In the genomic region with DNA sequence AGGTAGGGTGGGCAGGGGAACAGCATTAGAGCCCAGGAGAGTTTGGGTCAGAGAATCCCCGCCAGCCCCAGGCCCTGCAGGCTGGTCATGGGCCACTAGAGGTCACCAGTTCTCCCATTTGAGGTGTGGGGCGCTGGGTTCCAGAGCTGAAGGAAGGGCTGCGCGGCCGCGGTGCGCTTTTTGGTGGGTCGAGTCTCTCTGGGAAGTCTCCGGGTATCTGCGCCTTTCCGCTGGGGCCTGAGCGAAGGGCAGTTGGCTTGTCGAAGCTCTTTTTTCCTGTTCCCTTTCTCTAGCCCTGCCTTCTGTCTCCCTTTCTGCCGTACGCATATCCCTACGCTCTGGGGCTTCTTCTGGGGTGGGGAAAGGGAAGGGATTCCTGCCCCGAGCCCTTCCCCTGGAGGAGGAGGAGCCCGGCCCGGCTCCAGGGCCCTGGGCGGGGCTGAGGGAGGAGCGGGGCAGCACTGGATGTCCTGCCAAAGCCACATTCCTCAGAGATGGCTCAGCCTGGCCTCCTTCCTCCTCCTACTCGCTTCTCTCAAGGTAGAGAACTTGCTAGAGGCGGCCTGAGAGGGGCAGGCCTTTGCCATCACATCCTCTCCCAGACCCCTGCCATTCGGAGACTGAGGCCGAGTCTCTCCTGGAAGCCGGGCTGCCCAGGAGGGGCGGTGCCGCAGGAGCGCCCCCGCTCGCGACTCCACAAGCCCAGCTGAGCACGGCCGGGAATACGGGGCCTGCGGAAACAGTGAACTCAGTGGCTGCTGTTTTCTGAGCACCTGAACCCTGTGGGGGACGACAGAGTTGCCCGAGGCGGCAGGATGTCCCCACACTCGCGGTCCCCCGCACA, we compare ENCODE assay signal across 1 cellular context.
TF ChIP-seq lines count a peak whose summit lies in the region.

No MANE protein-coding gene starts in this region.

TF ChIP-seq in HepG2, 621 proteins besides CTCF, POLR2A, EP300 and RAD21 (continued from another document and continues in another):
- no peak for TF ChIP-seq HIVEP1 (CRISPR knock-in tag; IDR thresholded peaks at IDR 0.05)
- TF ChIP-seq, protein P1, sequence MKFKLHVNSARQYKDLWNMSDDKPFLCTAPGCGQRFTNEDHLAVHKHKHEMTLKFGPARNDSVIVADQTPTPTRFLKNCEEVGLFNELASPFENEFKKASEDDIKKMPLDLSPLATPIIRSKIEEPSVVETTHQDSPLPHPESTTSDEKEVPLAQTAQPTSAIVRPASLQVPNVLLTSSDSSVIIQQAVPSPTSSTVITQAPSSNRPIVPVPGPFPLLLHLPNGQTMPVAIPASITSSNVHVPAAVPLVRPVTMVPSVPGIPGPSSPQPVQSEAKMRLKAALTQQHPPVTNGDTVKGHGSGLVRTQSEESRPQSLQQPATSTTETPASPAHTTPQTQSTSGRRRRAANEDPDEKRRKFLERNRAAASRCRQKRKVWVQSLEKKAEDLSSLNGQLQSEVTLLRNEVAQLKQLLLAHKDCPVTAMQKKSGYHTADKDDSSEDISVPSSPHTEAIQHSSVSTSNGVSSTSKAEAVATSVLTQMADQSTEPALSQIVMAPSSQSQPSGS (CRISPR knock-in tag; IDR thresholded peaks at IDR 0.05): 0 out of 2 replicates have a peak, but pooled peaks have one; percentile 22
- TF ChIP-seq, protein P2, sequence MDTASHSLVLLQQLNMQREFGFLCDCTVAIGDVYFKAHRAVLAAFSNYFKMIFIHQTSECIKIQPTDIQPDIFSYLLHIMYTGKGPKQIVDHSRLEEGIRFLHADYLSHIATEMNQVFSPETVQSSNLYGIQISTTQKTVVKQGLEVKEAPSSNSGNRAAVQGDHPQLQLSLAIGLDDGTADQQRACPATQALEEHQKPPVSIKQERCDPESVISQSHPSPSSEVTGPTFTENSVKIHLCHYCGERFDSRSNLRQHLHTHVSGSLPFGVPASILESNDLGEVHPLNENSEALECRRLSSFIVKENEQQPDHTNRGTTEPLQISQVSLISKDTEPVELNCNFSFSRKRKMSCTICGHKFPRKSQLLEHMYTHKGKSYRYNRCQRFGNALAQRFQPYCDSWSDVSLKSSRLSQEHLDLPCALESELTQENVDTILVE (CRISPR knock-in tag; IDR thresholded peaks at IDR 0.05): no peak
- TF ChIP-seq, protein P3, sequence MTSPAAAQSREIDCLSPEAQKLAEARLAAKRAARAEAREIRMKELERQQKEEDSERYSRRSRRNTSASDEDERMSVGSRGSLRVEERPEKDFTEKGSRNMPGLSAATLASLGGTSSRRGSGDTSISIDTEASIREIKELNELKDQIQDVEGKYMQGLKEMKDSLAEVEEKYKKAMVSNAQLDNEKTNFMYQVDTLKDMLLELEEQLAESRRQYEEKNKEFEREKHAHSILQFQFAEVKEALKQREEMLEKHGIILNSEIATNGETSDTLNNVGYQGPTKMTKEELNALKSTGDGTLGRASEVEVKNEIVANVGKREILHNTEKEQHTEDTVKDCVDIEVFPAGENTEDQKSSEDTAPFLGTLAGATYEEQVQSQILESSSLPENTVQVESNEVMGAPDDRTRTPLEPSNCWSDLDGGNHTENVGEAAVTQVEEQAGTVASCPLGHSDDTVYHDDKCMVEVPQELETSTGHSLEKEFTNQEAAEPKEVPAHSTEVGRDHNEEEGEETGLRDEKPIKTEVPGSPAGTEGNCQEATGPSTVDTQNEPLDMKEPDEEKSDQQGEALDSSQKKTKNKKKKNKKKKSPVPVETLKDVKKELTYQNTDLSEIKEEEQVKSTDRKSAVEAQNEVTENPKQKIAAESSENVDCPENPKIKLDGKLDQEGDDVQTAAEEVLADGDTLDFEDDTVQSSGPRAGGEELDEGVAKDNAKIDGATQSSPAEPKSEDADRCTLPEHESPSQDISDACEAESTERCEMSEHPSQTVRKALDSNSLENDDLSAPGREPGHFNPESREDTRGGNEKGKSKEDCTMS (CRISPR knock-in tag; conservative IDR thresholded peaks at IDR 0.05): no peak
- TF ChIP-seq ZMYM4 (CRISPR knock-in tag; IDR thresholded peaks at IDR 0.05): no peak
- TF ChIP-seq JUNB (CRISPR knock-in tag; IDR thresholded peaks at IDR 0.05; ENCODE audit: borderline replicate concordance): no peak
- TF ChIP-seq HDAC6 (IDR thresholded peaks at IDR 0.05; ENCODE audit: low read depth, low read length): no peak
- no peak for TF ChIP-seq SP1 (IDR thresholded peaks at IDR 0.05)
- TF ChIP-seq SP1 (CRISPR knock-in tag; IDR thresholded peaks at IDR 0.05): peak; percentile 28; the same call in 1 of the 2 replicates
- peak; percentile 58; the same call in 1 of the 2 replicates for TF ChIP-seq KDM5A (IDR thresholded peaks at IDR 0.05; ENCODE audit: borderline replicate concordance, low read length)
- no peak for TF ChIP-seq ZNF777 (CRISPR knock-in tag; IDR thresholded peaks at IDR 0.05)
- TF ChIP-seq, protein P4, sequence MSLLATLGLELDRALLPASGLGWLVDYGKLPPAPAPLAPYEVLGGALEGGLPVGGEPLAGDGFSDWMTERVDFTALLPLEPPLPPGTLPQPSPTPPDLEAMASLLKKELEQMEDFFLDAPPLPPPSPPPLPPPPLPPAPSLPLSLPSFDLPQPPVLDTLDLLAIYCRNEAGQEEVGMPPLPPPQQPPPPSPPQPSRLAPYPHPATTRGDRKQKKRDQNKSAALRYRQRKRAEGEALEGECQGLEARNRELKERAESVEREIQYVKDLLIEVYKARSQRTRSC (CRISPR knock-in tag; IDR thresholded peaks at IDR 0.05; ENCODE audit: low read depth): no peak
- TF ChIP-seq ZFP90 (CRISPR knock-in tag; IDR thresholded peaks at IDR 0.05; ENCODE audit: borderline replicate concordance): no peak; the same call in 1 of the 2 replicates
- TF ChIP-seq NFKB2 (CRISPR knock-in tag; IDR thresholded peaks at IDR 0.05; ENCODE audit: borderline replicate concordance): peak; percentile 62; the same call in 1 of the 2 replicates
- no peak for TF ChIP-seq MED8 (CRISPR knock-in tag; IDR thresholded peaks at IDR 0.05; ENCODE audit: insufficient replicate concordance)
- TF ChIP-seq ZNF20 (CRISPR knock-in tag; IDR thresholded peaks at IDR 0.05): no peak
- TF ChIP-seq, protein P5, sequence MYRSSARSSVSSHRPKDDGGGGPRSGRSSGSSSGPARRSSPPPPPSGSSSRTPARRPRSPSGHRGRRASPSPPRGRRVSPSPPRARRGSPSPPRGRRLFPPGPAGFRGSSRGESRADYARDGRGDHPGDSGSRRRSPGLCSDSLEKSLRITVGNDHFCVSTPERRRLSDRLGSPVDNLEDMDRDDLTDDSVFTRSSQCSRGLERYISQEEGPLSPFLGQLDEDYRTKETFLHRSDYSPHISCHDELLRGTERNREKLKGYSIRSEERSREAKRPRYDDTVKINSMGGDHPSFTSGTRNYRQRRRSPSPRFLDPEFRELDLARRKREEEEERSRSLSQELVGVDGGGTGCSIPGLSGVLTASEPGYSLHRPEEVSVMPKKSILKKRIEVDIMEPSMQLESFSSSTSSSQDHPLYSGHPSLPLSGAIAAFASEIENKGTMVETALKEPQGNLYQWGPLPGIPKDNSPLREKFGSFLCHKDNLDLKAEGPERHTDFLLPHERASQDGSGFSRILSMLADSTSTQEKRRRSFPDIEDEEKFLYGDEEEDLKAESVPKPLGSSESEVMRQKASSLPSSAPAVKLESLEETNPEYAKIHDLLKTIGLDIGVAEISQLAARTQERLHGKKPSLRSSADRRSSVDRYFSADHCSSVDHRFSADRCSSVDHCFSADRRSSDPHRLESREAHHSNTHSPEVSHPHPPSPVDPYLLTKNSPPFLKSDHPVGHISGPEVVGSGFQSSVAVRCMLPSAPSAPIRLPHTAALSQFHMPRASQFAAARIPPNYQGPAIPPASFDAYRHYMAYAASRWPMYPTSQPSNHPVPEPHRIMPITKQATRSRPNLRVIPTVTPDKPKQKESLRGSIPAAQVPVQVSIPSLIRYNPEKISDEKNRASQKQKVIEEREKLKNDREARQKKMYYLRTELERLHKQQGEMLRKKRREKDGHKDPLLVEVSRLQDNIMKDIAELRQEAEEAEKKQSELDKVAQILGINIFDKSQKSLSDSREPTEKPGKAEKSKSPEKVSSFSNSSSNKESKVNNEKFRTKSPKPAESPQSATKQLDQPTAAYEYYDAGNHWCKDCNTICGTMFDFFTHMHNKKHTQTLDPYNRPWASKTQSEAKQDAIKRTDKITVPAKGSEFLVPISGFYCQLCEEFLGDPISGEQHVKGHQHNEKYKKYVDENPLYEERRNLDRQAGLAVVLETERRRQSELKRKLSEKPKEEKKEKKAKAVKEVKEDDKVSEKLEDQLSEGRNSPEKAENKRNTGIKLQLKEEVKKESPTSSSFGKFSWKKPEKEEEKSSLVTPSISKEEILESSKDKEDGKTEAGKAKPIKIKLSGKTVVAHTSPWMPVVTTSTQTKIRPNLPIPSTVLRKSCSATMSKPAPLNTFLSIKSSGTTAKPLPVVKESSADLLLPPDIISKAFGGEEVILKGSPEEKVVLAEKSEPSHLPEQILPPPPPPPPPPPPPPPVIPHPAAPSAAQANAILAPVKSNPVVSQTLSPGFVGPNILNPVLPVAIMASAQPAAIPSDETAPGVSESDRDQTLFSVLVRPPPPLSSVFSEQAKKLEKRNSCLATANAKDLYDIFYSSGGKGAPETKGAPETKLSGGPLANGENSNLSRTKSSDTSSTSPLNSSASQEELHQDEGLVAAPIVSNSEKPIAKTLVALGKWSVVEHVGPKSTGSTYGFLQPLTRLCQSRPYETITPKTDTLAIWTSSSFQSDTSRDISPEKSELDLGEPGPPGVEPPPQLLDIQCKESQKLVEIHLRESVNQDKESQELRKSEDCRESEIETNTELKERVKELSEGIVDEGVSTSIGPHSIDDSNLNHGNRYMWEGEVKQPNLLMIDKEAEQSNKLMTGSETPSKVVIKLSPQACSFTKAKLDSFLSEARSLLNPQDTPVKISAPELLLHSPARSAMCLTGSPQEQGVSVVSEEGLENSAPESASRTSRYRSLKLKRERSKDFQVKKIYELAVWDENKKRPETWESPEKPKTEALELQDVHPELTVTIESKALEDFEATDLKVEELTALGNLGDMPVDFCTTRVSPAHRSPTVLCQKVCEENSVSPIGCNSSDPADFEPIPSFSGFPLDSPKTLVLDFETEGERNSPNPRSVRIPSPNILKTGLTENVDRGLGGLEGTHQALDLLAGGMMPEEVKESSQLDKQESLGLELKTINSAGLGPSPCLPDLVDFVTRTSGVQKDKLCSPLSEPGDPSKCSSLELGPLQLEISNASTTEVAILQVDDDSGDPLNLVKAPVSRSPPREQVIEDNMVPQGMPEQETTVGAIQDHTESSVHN (CRISPR knock-in tag; IDR thresholded peaks at IDR 0.05): no peak
- TF ChIP-seq ZNF775 (CRISPR knock-in tag; IDR thresholded peaks at IDR 0.05; ENCODE audit: borderline replicate concordance): no peak; the same call in 1 of the 2 replicates
- TF ChIP-seq MEIS2 (CRISPR knock-in tag; IDR thresholded peaks at IDR 0.05): no peak; the same call in 1 of the 2 replicates
- TF ChIP-seq, protein P6, sequence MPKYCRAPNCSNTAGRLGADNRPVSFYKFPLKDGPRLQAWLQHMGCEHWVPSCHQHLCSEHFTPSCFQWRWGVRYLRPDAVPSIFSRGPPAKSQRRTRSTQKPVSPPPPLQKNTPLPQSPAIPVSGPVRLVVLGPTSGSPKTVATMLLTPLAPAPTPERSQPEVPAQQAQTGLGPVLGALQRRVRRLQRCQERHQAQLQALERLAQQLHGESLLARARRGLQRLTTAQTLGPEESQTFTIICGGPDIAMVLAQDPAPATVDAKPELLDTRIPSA (CRISPR knock-in tag; IDR thresholded peaks at IDR 0.05; ENCODE audit: borderline replicate concordance): peak; percentile 64; the same call in 1 of the 2 replicates
- TF ChIP-seq PPARG (CRISPR knock-in tag; conservative IDR thresholded peaks at IDR 0.05): no peak
- no peak for TF ChIP-seq XBP1 (CRISPR knock-in tag; IDR thresholded peaks at IDR 0.05)
- TF ChIP-seq ZNF660 (CRISPR knock-in tag; IDR thresholded peaks at IDR 0.05; ENCODE audit: borderline replicate concordance, low read depth): no peak
- no peak for TF ChIP-seq ZNF747 (CRISPR knock-in tag; IDR thresholded peaks at IDR 0.05; ENCODE audit: borderline replicate concordance)
- TF ChIP-seq ZC3H13 (CRISPR knock-in tag; IDR thresholded peaks at IDR 0.05): no peak
- TF ChIP-seq FOXP1 (IDR thresholded peaks at IDR 0.05): no peak
- no peak for TF ChIP-seq FOXP1 (CRISPR knock-in tag; IDR thresholded peaks at IDR 0.05)
- no peak for TF ChIP-seq NFIB (CRISPR knock-in tag; IDR thresholded peaks at IDR 0.05; ENCODE audit: borderline replicate concordance)
- 0 out of 2 replicates have a peak, but pooled peaks have one; percentile 43 for TF ChIP-seq ZNF160 (CRISPR knock-in tag; IDR thresholded peaks at IDR 0.05)
- TF ChIP-seq, protein P7, sequence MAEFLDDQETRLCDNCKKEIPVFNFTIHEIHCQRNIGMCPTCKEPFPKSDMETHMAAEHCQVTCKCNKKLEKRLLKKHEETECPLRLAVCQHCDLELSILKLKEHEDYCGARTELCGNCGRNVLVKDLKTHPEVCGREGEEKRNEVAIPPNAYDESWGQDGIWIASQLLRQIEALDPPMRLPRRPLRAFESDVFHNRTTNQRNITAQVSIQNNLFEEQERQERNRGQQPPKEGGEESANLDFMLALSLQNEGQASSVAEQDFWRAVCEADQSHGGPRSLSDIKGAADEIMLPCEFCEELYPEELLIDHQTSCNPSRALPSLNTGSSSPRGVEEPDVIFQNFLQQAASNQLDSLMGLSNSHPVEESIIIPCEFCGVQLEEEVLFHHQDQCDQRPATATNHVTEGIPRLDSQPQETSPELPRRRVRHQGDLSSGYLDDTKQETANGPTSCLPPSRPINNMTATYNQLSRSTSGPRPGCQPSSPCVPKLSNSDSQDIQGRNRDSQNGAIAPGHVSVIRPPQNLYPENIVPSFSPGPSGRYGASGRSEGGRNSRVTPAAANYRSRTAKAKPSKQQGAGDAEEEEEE (CRISPR knock-in tag; IDR thresholded peaks at IDR 0.05; ENCODE audit: borderline replicate concordance): no peak
- TF ChIP-seq REPIN1 (CRISPR knock-in tag; IDR thresholded peaks at IDR 0.05; ENCODE audit: borderline replicate concordance, low read depth): peak; percentile 31; the same call in 1 of the 2 replicates
- TF ChIP-seq ZNF207 (IDR thresholded peaks at IDR 0.05; ENCODE audit: borderline replicate concordance): no peak
- TF ChIP-seq SRF (IDR thresholded peaks at IDR 0.05; ENCODE audit: low read depth, low read length): no peak
- no peak for TF ChIP-seq ZNF543 (CRISPR knock-in tag; IDR thresholded peaks at IDR 0.05)
- TF ChIP-seq ZNF607 (CRISPR knock-in tag; IDR thresholded peaks at IDR 0.05; ENCODE audit: borderline replicate concordance): no peak; the same call in 1 of the 2 replicates
- TF ChIP-seq, protein P8, sequence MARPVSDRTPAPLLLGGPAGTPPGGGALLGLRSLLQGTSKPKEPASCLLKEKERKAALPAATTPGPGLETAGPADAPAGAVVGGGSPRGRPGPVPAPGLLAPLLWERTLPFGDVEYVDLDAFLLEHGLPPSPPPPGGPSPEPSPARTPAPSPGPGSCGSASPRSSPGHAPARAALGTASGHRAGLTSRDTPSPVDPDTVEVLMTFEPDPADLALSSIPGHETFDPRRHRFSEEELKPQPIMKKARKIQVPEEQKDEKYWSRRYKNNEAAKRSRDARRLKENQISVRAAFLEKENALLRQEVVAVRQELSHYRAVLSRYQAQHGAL (CRISPR knock-in tag; IDR thresholded peaks at IDR 0.05; ENCODE audit: not compliant biosample characterization): no peak
- no peak for TF ChIP-seq NCOA1 (CRISPR knock-in tag; IDR thresholded peaks at IDR 0.05)
- no peak for TF ChIP-seq FIP1L1 (IDR thresholded peaks at IDR 0.05; ENCODE audit: borderline replicate concordance, insufficient read depth, low read depth, low read length)
- TF ChIP-seq, protein P9, sequence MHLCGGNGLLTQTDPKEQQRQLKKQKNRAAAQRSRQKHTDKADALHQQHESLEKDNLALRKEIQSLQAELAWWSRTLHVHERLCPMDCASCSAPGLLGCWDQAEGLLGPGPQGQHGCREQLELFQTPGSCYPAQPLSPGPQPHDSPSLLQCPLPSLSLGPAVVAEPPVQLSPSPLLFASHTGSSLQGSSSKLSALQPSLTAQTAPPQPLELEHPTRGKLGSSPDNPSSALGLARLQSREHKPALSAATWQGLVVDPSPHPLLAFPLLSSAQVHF (CRISPR knock-in tag; IDR thresholded peaks at IDR 0.05): peak; percentile 56; the same call in 1 of the 2 replicates
- TF ChIP-seq YEATS4 (CRISPR knock-in tag; IDR thresholded peaks at IDR 0.05; ENCODE audit: borderline replicate concordance): no peak
